ENCODE assay signal across 19 cellular contexts in genomic region chrX:124087000-124087746, GRCh38.
DNase-seq lines count a peak whose midpoint lies in the region; ATAC-seq, FAIRE-seq and TF ChIP-seq lines count a peak whose summit lies in the region.
"Had no signal": no experiment of that assay in that cellular context is flagged by ENCODE, and none has a peak within 500 bp of the region (broad histone marks: within the 10 kb centered on the region; RNA-seq: fewer than 3 reads in every experiment).

No MANE protein-coding gene starts in this region.

- TF ChIP-seq POLR2A in A549 (IDR thresholded peaks at IDR 0.05; ENCODE audit: low read length): no peak

- no peak for TF ChIP-seq EP300 in A549 (IDR thresholded peaks at IDR 0.05)

- CTCF ChIA-PET in A549 (lab: Yijun Ruan, JAX): no interaction called here
- CTCF ChIA-PET in activated CD4-positive, alpha-beta memory T cell treated with anti-CD3 and anti-CD28 coated beads, Interleukin-2, amount 10 ng/mL, durations not matched to agents 7 days and 5 days (lab: Charles Lee): interaction anchor here (0.8 to 1.6 kb wide), 4 partner anchors 10 to 254 kb away, joined by 3 to 7 read pairs (median 4); no protein-coding TSS in a partner anchor

- TF ChIP-seq RAD21 in A549 (conservative IDR thresholded peaks at IDR 0.05 in 1 of 2, IDR thresholded peaks at IDR 0.05 in 1 of 2): no peak

- H3K36me3 Mint-ChIP-seq in T-helper 1 cell treated with Interleukin-12 subunit alpha and Interleukin-12 subunit beta and Interleukin-4 antibody, amounts not matched to agents 30 μg/mL and 1 μg/mL, for 36 hours (ENCODE audit: low read depth): peaks cover 40% of the 10 kb centered on the region
- H3K36me3 Mint-ChIP-seq in activated CD4-positive, alpha-beta memory T cell treated with anti-CD3 and anti-CD28 coated beads, Interleukin-2, amount 10 ng/mL, durations not matched to agents 7 days and 5 days (ENCODE audit: low read depth): peaks cover 55% of the 10 kb centered on the region

- H3K4me1 Mint-ChIP-seq in T-helper 1 cell treated with Interleukin-12 subunit alpha and Interleukin-12 subunit beta and Interleukin-4 antibody, amounts not matched to agents 30 μg/mL and 1 μg/mL, for 36 hours (ENCODE audit: low read depth): peaks cover 29% of the 10 kb centered on the region
- peaks cover 33% of the 10 kb centered on the region for H3K4me1 Mint-ChIP-seq in activated CD4-positive, alpha-beta memory T cell treated with anti-CD3 and anti-CD28 coated beads, Interleukin-2, amount 10 ng/mL, durations not matched to agents 7 days and 5 days
- H3K4me1 Mint-ChIP-seq: H9 had no signal

- no peak overlapping the region for H3K4me3 Mint-ChIP-seq in T-helper 1 cell treated with Interleukin-12 subunit alpha and Interleukin-12 subunit beta and Interleukin-4 antibody, amounts not matched to agents 30 μg/mL and 1 μg/mL, for 36 hours
- no peak overlapping the region for H3K4me3 Mint-ChIP-seq in activated CD4-positive, alpha-beta memory T cell treated with anti-CD3 and anti-CD28 coated beads, Interleukin-2, amount 10 ng/mL, durations not matched to agents 7 days and 5 days
- H3K4me3 Mint-ChIP-seq: H9 had no signal

- H3K27ac Mint-ChIP-seq in T-helper 1 cell treated with Interleukin-12 subunit alpha and Interleukin-12 subunit beta and Interleukin-4 antibody, amounts not matched to agents 30 μg/mL and 1 μg/mL, for 36 hours: peak overlapping the region; percentile 86
- H3K27ac Mint-ChIP-seq in activated CD4-positive, alpha-beta memory T cell treated with anti-CD3 and anti-CD28 coated beads, Interleukin-2, amount 10 ng/mL, durations not matched to agents 7 days and 5 days: peak overlapping the region; percentile 80
- H3K27ac Mint-ChIP-seq: H9 had no signal

- FAIRE-seq in A549 (lab: Jason Lieb, UNC): peak; percentile 68

- ATAC-seq in A549 (no peak; a peak in 1 of 6 replicates), GM19397 (IDR thresholded peaks at IDR 0.05; ENCODE audit: unreplicated experiment) (no peak), HG03378 (IDR thresholded peaks at IDR 0.05; ENCODE audit: unreplicated experiment) (no peak)

- DNase-seq in T-helper 1 cell: no peak
- no peak for DNase-seq in A549 (ENCODE audit: low read depth in 1 of 2, low spot score in 1 of 2)
- DNase-seq in activated CD4-positive, alpha-beta memory T cell treated with anti-CD3 and anti-CD28 coated beads, Interleukin-2, amount 10 ng/mL, durations not matched to agents 7 days and 5 days: no peak
- DNase-seq in amniotic epithelial cell (ENCODE audit: low read depth): peak; percentile 5
- DNase-seq in stimulated activated CD8-positive, alpha-beta memory T cell treated with anti-CD3 and anti-CD28 coated beads, Interleukin-4, amount 100 ng/mL, for 48 hours: no peak
- DNase-seq: DMS53, H9, IMR-90, NCI-H1436, NCI-H2029 treated with DMSO at 0.1 percent for 48 hours, NCI-H510A, NCI-H82, Peyer's patch, SHP77 had no signal

- H3K9me3 Mint-ChIP-seq in T-helper 1 cell treated with Interleukin-12 subunit alpha and Interleukin-12 subunit beta and Interleukin-4 antibody, amounts not matched to agents 30 μg/mL and 1 μg/mL, for 36 hours: no peaks in the 10 kb centered on the region
- H3K9me3 Mint-ChIP-seq in activated CD4-positive, alpha-beta memory T cell treated with anti-CD3 and anti-CD28 coated beads, Interleukin-2, amount 10 ng/mL, durations not matched to agents 7 days and 5 days: no peaks in the 10 kb centered on the region

- TF ChIP-seq CTCF in A549 (IDR thresholded peaks at IDR 0.05): no peak

- no peak overlapping the region for H3K4me3 ChIP-seq in A549
- H3K4me3 ChIP-seq: BLaER1 treated with 17β-estradiol and CSF1 and Interleukin-3, amounts not matched to agents 10 nM and 100 nM; Peyer's patch had no signal

- no peaks in the 10 kb centered on the region for H3K4me1 ChIP-seq in A549
- H3K4me1 ChIP-seq: BLaER1 treated with 17β-estradiol and CSF1 and Interleukin-3, amounts not matched to agents 10 nM and 100 nM; Peyer's patch had no signal

- POLR2A ChIA-PET in A549 (lab: Yijun Ruan, JAX): no interaction called here
- POLR2A ChIA-PET in activated CD4-positive, alpha-beta memory T cell treated with anti-CD3 and anti-CD28 coated beads, Interleukin-2, amount 10 ng/mL, durations not matched to agents 7 days and 5 days (lab: Charles Lee): interaction anchor here (0.6 to 1.2 kb wide), 4 partner anchors 108 to 209 kb away, joined by 3 to 5 read pairs (median 3); no protein-coding TSS in a partner anchor

- H3K27ac ChIP-seq in A549: no peak overlapping the region
- H3K27ac ChIP-seq: 22Rv1; BLaER1 treated with 17β-estradiol and CSF1 and Interleukin-3, amounts not matched to agents 10 nM and 100 nM; Peyer's patch had no signal

- H3K27me3 Mint-ChIP-seq in T-helper 1 cell treated with Interleukin-12 subunit alpha and Interleukin-12 subunit beta and Interleukin-4 antibody, amounts not matched to agents 30 μg/mL and 1 μg/mL, for 36 hours (ENCODE audit: low read depth): no peaks in the 10 kb centered on the region
- no peaks in the 10 kb centered on the region for H3K27me3 Mint-ChIP-seq in activated CD4-positive, alpha-beta memory T cell treated with anti-CD3 and anti-CD28 coated beads, Interleukin-2, amount 10 ng/mL, durations not matched to agents 7 days and 5 days

- no peak overlapping the region for H3K4me2 ChIP-seq in A549
- H3K4me2 ChIP-seq: BLaER1 treated with 17β-estradiol and CSF1 and Interleukin-3, amounts not matched to agents 10 nM and 100 nM had no signal

- 92% methylated on average over 6 of the region's 6 CpGs for WGBS in A549 (ENCODE audit: missing lambda C conversion rate)

- no peaks in the 10 kb centered on the region for H3K9me3 ChIP-seq in A549
- H3K9me3 ChIP-seq: BLaER1 treated with 17β-estradiol and CSF1 and Interleukin-3, amounts not matched to agents 10 nM and 100 nM; Peyer's patch had no signal

TF ChIP-seq in A549, 52 proteins besides CTCF, POLR2A, EP300 and RAD21:
- no peak for TF ChIP-seq FOSB (CRISPR knock-in tag; IDR thresholded peaks at IDR 0.05)
- no peak for TF ChIP-seq FOXS1 (CRISPR knock-in tag; IDR thresholded peaks at IDR 0.05)
- TF ChIP-seq ZC3H11A (IDR thresholded peaks at IDR 0.05): no peak
- no peak for TF ChIP-seq JUNB (IDR thresholded peaks at IDR 0.05)
- TF ChIP-seq HOXB13 (CRISPR knock-in tag; IDR thresholded peaks at IDR 0.05; ENCODE audit: low read depth): no peak
